13 cellular contexts compared by ENCODE assay signal in genomic region chr3:155185623-155186022, GRCh38.
DNase-seq lines count a peak whose midpoint lies in the region; ATAC-seq and TF ChIP-seq lines count a peak whose summit lies in the region.
"Had no signal": no experiment of that assay in that cellular context is flagged by ENCODE, and none has a peak within 500 bp of the region (broad histone marks: within the 10 kb centered on the region; RNA-seq: fewer than 3 reads in every experiment).

No MANE protein-coding gene starts in this region.

- H3K9me3 ChIP-seq in fibroblast of lung (ENCODE audit: control insufficient read depth, insufficient read depth, low read depth, low read length) (no peaks in the 10 kb centered on the region), gastrocnemius medialis (no peaks in the 10 kb centered on the region), HAP-1 (no peaks in the 10 kb centered on the region)

- DNase-seq in GM04504 (ENCODE audit: low read depth): peak; percentile 46
- DNase-seq in RPMI7951 (ENCODE audit: low read depth): peak; percentile 71
- DNase-seq in fibroblast of lung (ENCODE audit: low read depth in 2 of 2): peak; percentile 28 to 74
- no peak for DNase-seq in gastrocnemius medialis
- no peak for DNase-seq in inferior parietal cortex (ENCODE audit: extremely low spot score)
- DNase-seq in NCI-H187 (lab: John Stamatoyannopoulos, UW): no peak
- DNase-seq in HAP-1 (ENCODE audit: low spot score in 2 of 2): no peak
- DNase-seq: anterior cingulate cortex; CD8-positive, alpha-beta memory T cell; NCI-H1436; stimulated activated naive CD8-positive, alpha-beta T cell treated with anti-CD3 and anti-CD28 coated beads, Interleukin-15, amount 100 ng/mL, for 72 hours had no signal

- H3K36me3 ChIP-seq in fibroblast of lung (ENCODE audit: control insufficient read depth, insufficient read depth, low read length) (no peaks in the 10 kb centered on the region), gastrocnemius medialis (no peaks in the 10 kb centered on the region), HAP-1 (replicated peaks) (no peaks in the 10 kb centered on the region)

- H3K27ac ChIP-seq in fibroblast of lung (ENCODE audit: insufficient read depth, low read length) (no peak overlapping the region), gastrocnemius medialis (peak overlapping the region in 2 of 4 donors; percentile 8 to 19)
- H3K27ac ChIP-seq: VCaP had no signal

- H4K20me1 ChIP-seq in fibroblast of lung (ENCODE audit: control insufficient read depth, extremely low read depth, insufficient read depth, low read length): no peaks in the 10 kb centered on the region

- TF ChIP-seq CTCF in fibroblast of lung (conservative IDR thresholded peaks at IDR 0.05 in 1 of 2, IDR thresholded peaks at IDR 0.05 in 1 of 2; ENCODE audit: low read depth in 1 of 2, low read length in 2 of 2): no peak
- TF ChIP-seq CTCF in gastrocnemius medialis (IDR thresholded peaks at IDR 0.05 in 4 of 5, conservative IDR thresholded peaks at IDR 0.05 in 1 of 5): no peak

- H3K79me2 ChIP-seq in fibroblast of lung (ENCODE audit: control insufficient read depth, insufficient read depth, low read length): no peaks in the 10 kb centered on the region

- no peak overlapping the region for H3K4me3 ChIP-seq in fibroblast of lung (replicated peaks in 1 of 4; ENCODE audit: control extremely low read depth in 1 of 4, insufficient read depth in 1 of 4, low read depth in 3 of 4, low read length in 4 of 4)
- no peak overlapping the region for H3K4me3 ChIP-seq in gastrocnemius medialis
- H3K4me3 ChIP-seq in HAP-1: no peak overlapping the region

- intact Hi-C loops in gastrocnemius medialis (cut with DNase I; ENCODE audit: low total_unique reads): loop anchor here (10.0 kb wide), 1 partner anchor 231 kb away; no protein-coding TSS in a partner anchor

- in situ Hi-C loops in gastrocnemius medialis (cut with MboI; ENCODE audit: low sequenced_read_pairs in 4 of 4) (no loop called here), HAP-1 (cut with MboI; ENCODE audit: low sequenced_read_pairs) (no loop called here)

- H3K4me1 ChIP-seq in fibroblast of lung (ENCODE audit: control insufficient read depth, extremely low read depth, insufficient read depth, low read length): peaks cover 4% of the 10 kb centered on the region
- H3K4me1 ChIP-seq in gastrocnemius medialis: peaks cover 11 to 47% of the 10 kb centered on the region in 2 donors
- peaks cover 16% of the 10 kb centered on the region for H3K4me1 ChIP-seq in HAP-1

- no peak overlapping the region for H3K9ac ChIP-seq in fibroblast of lung (ENCODE audit: insufficient read depth, low read length)

- H2AFZ ChIP-seq in fibroblast of lung (ENCODE audit: low read length): no peak overlapping the region

- H3K4me2 ChIP-seq in fibroblast of lung (ENCODE audit: extremely low read depth, insufficient read depth, low read length): no peak overlapping the region

- TF ChIP-seq POLR2A in gastrocnemius medialis (IDR thresholded peaks at IDR 0.05): no peak

- peak; percentile 35 to 57 for ATAC-seq in gastrocnemius medialis
- ATAC-seq in GM19463 (IDR thresholded peaks at IDR 0.05; ENCODE audit: unreplicated experiment): no peak
- ATAC-seq: stimulated activated naive CD8-positive, alpha-beta T cell treated with anti-CD3 and anti-CD28 coated beads, Interleukin-15, amount 100 ng/mL, for 72 hours had no signal

- H3K27me3 ChIP-seq in fibroblast of lung (ENCODE audit: control insufficient read depth, insufficient read depth, low read length) (no peaks in the 10 kb centered on the region), gastrocnemius medialis (no peaks in the 10 kb centered on the region), HAP-1 (ENCODE audit: low read depth) (no peaks in the 10 kb centered on the region)

Comparison
In these comparisons a context has a peak if more than half of its experiments do, and no peak if none do; other contexts are left out.
1. DNase-seq: peak in GM04504 (single experiment), RPMI7951 (single experiment) and fibroblast of lung (2 of 2); none in gastrocnemius medialis (0 of 2), inferior parietal cortex (single experiment), NCI-H187 (0 of 2) and HAP-1 (0 of 2).